In genomic region chr4:149493492-149493891, GRCh38 we compare ENCODE assay signal across 25 cellular contexts.
DNase-seq lines count a peak whose midpoint lies in the region; ATAC-seq and TF ChIP-seq lines count a peak whose summit lies in the region.
"Had no signal": no experiment of that assay in that cellular context is flagged by ENCODE, and none has a peak within 500 bp of the region (broad histone marks: within the 10 kb centered on the region; RNA-seq: fewer than 3 reads in every experiment).

No MANE protein-coding gene starts in this region.

- TF ChIP-seq CTCF in epithelial cell of proximal tubule (conservative IDR thresholded peaks at IDR 0.05; ENCODE audit: low read depth, low read length): no peak

- intact Hi-C loops in left colon (cut with DNase I, micrococcal nuclease): no loop called here

- peak; percentile 71 for ATAC-seq in left colon
- no peak for ATAC-seq in HG03565 (IDR thresholded peaks at IDR 0.05; ENCODE audit: unreplicated experiment)
- ATAC-seq: activated naive CD4-positive, alpha-beta T cell treated with anti-CD3 and anti-CD28 coated beads, Interleukin-2, amount 50 U/mL, for 72 hours; effector memory CD8-positive, alpha-beta T cell; heart right ventricle; sciatic nerve; stimulated activated naive B cell treated with anti-CD40 and anti-IgM and Interleukin-4, amounts not matched to agents 10 μg/mL and 1 μg/mL and 100 μg/mL, for 72 hours had no signal

- H3K4me3 ChIP-seq in epithelial cell of proximal tubule (ENCODE audit: low read depth, low read length): no peak overlapping the region
- H3K4me3 ChIP-seq: heart right ventricle, lung, SJSA1, upper lobe of left lung had no signal

- DNase-seq in HuH-7 (ENCODE audit: low spot score): peak; percentile 17
- peak; percentile 20 for DNase-seq in epithelial cell of proximal tubule (ENCODE audit: low read depth)
- DNase-seq in left colon: no peak
- no peak for DNase-seq in GM03348 (ENCODE audit: low spot score)
- DNase-seq in NCI-H1417 (lab: John Stamatoyannopoulos, UW): no peak
- no peak for DNase-seq in SIG-M5 (lab: John Stamatoyannopoulos, UW)
- DNase-seq: activated B cell treated with CpG ODN at 0.5 μM for 24 hours; activated CD4-positive, alpha-beta T cell treated with anti-CD3 and anti-CD28 coated beads, Interleukin-2, amount 50 U/mL, for 4 hours; activated CD8-positive, alpha-beta memory T cell treated with anti-CD3 and anti-CD28 coated beads, Interleukin-2, amount 50 U/mL, for 48 hours; anterior cingulate cortex; cortex of kidney; effector memory CD8-positive, alpha-beta T cell; heart right ventricle; IMR-90; NCI-H1092 treated with DMSO at 0.1 percent for 48 hours; NCI-H2029 treated with DMSO at 0.1 percent for 48 hours; NCI-H774; stimulated activated CD4-positive, alpha-beta T cell treated with anti-CD3 and anti-CD28 coated beads, Interleukin-4, amount 100 ng/mL, for 4 hours; stimulated activated naive B cell treated with anti-CD40 and anti-IgM and Interleukin-4, amounts not matched to agents 10 μg/mL and 1 μg/mL and 100 μg/mL, for 72 hours; upper lobe of left lung had no signal

Comparison
In these comparisons a context has a peak if more than half of its experiments do, and no peak if none do; other contexts are left out.
1. DNase-seq: peak in HuH-7 (single experiment) and epithelial cell of proximal tubule (single experiment); none in left colon (0 of 2), GM03348 (single experiment), NCI-H1417 (0 of 3) and SIG-M5 (single experiment).